In genomic region chr6:46130665-46131064, GRCh38 we compare ENCODE assay signal across 8 cellular contexts. TPM values are rescaled to one million over a fixed set of nuclear protein-coding genes. Genes with fewer than 3 reads are reported as not detected.
A peak's percentile ranks its signal among the peaks of the same experiment; 100 is the strongest.
DNase-seq lines count a peak whose midpoint lies in the region; ATAC-seq, FAIRE-seq and TF ChIP-seq lines count a peak whose summit lies in the region.
"Had no signal": no experiment of that assay in that cellular context is flagged by ENCODE, and none has a peak within 500 bp of the region (broad histone marks: within the 10 kb centered on the region; RNA-seq: fewer than 3 reads in every experiment).

No MANE protein-coding gene starts in this region.

- no peak overlapping the region for H3K27ac ChIP-seq in PC-3 (ENCODE audit: low read length)
- no peak overlapping the region for H3K27ac ChIP-seq in small intestine (ENCODE audit: low read depth in 1 of 2, low read length in 1 of 2)

- no peaks in the 10 kb centered on the region for H3K9me2 ChIP-seq in PC-3 (replicated peaks; ENCODE audit: low read length)

- DNase-seq in HAP-1 (ENCODE audit: low spot score in 2 of 2) = no peak
- peak; percentile 10 for DNase-seq in PC-3
- peak; percentile 29 for DNase-seq in globus pallidus (ENCODE audit: low spot score)
- DNase-seq in small intestine = peak; percentile 39
- DNase-seq in GM19238 (ENCODE audit: insufficient read length, low spot score) = no peak
- DNase-seq: HFFc6 had no signal

- intact Hi-C loops in PC-3 (cut with micrococcal nuclease) = no loop called here

- no peak for FAIRE-seq in small intestine (lab: Jason Lieb, UNC)

- TF ChIP-seq CTCF in PC-3 (conservative IDR thresholded peaks at IDR 0.05; ENCODE audit: low read depth, low read length) = no peak

- POLR2A ChIA-PET in PC-3 (lab: Charles Lee; ENCODE audit: unreplicated experiment) = interaction anchor here (0.7 kb wide), 2 partner anchors 41 to 482 kb away, joined by 3 read pairs; no protein-coding TSS in a partner anchor

- H3K79me2 ChIP-seq in PC-3 (ENCODE audit: low read length) = no peaks in the 10 kb centered on the region

- no peaks in the 10 kb centered on the region for H3K9me3 ChIP-seq in HAP-1
- H3K9me3 ChIP-seq in PC-3 (ENCODE audit: low read length) = no peaks in the 10 kb centered on the region
- H3K9me3 ChIP-seq in small intestine (ENCODE audit: control insufficient read depth, low read depth) = no peaks in the 10 kb centered on the region

- peak overlapping the region; percentile 100 for H2AFZ ChIP-seq in PC-3 (ENCODE audit: low read length)

- peak overlapping the region; percentile 60 for H3K4me3 ChIP-seq in HAP-1
- H3K4me3 ChIP-seq in PC-3 (ENCODE audit: low read length) = peak overlapping the region; percentile 95
- H3K4me3 ChIP-seq in small intestine (ENCODE audit: low read depth in 1 of 2, low read length in 2 of 2) = peak overlapping the region in 1 of 2 donors; percentile 75

- WGBS in small intestine, 3 donors = 25 to 56% (median 40%) methylated on average over 4 of the region's 4 CpGs

- CTCF ChIA-PET in PC-3 (lab: Charles Lee) = no interaction called here

- H3F3A ChIP-seq in PC-3 (ENCODE audit: low read length, unreplicated experiment) = no peaks in the 10 kb centered on the region

- H3K4me2 ChIP-seq in PC-3 (ENCODE audit: low read length) = peak overlapping the region; percentile 90

- H3K27me3 ChIP-seq in HAP-1 (ENCODE audit: low read depth) = no peaks in the 10 kb centered on the region
- H3K27me3 ChIP-seq in PC-3 (ENCODE audit: low read length) = no peaks in the 10 kb centered on the region
- no peaks in the 10 kb centered on the region for H3K27me3 ChIP-seq in small intestine (ENCODE audit: control insufficient read depth in 2 of 2, insufficient read depth in 2 of 2, low read length in 2 of 2)

- in situ Hi-C loops in HAP-1 (cut with MboI; ENCODE audit: low sequenced_read_pairs) = no loop called here

- no peak for ATAC-seq in PC-3
- no peak for ATAC-seq in HG02885 (IDR thresholded peaks at IDR 0.05; ENCODE audit: poor library complexity, unreplicated experiment)
- no peak for ATAC-seq in GM19395 (IDR thresholded peaks at IDR 0.05; ENCODE audit: unreplicated experiment)

- H3K4me1 ChIP-seq in HAP-1 (peaks cover 3% of the 10 kb centered on the region; the same call in 1 of the 2 replicates), PC-3 (ENCODE audit: insufficient read depth, low read length) (peaks cover 6% of the 10 kb centered on the region; the same call in 1 of the 2 replicates), small intestine (ENCODE audit: control insufficient read depth in 2 of 2, insufficient read depth in 1 of 2, low read depth in 1 of 2, low read length in 1 of 2) (peaks cover 0 to 2% of the 10 kb centered on the region in 2 donors)

- H3K36me3 ChIP-seq in HAP-1 (replicated peaks) (no peaks in the 10 kb centered on the region), PC-3 (ENCODE audit: low read depth, low read length) (no peaks in the 10 kb centered on the region), small intestine (ENCODE audit: control insufficient read depth in 2 of 2, insufficient read depth in 2 of 2, low read length in 2 of 2) (no peaks in the 10 kb centered on the region)

- H4K20me1 ChIP-seq in PC-3 (ENCODE audit: low read length) = no peaks in the 10 kb centered on the region

- TSS peak; percentile 57 for BruUV-seq in PC-3 (replicated peaks; lab: Mats Ljungman, UMichigan)

- H3K9ac ChIP-seq in PC-3 (ENCODE audit: low read length) = no peak overlapping the region

RNA-seq across cellular contexts. Expression of gene ENPP4, which starts 0.9 kb away (rescaled TPM):
- total RNA-seq in PC-3 (2014; rRNA removed) = 2.8 and 5.1 TPM in 2 replicates
- 1 to 10 TPM; 4.0 to 7.7 (median 5.4) TPM for polyA plus RNA-seq in small intestine

RNA-seq across cellular contexts. Expression of gene ENPP5, which starts 40.1 kb away (rescaled TPM):
- total RNA-seq in PC-3 (2014; rRNA removed) = 0.04 TPM in 1 of 2 replicates, not detected in the other
- polyA plus RNA-seq in small intestine = 1 to 10 TPM in 1 of 3 donors, under 1 TPM in 2; 0.67 to 1.4 (median 0.81) TPM
- total RNA-seq: HFFc6 had no signal

Comparison
In these comparisons a context has a peak if more than half of its experiments do, and no peak if none do; other contexts are left out.
1. DNase-seq: peak in PC-3 (single experiment), globus pallidus (single experiment) and small intestine (single experiment); none in HAP-1 (0 of 2) and GM19238 (single experiment).